1 cellular context compared by ENCODE assay signal in genomic region chr22:24424901-24425775, GRCh38.
TF ChIP-seq lines count a peak whose summit lies in the region.

No MANE protein-coding gene starts in this region.

TF ChIP-seq in H1, 55 proteins besides CTCF, POLR2A, EP300 and RAD21 (continued from another document):
- no peak for TF ChIP-seq SIN3A (conservative IDR thresholded peaks at IDR 0.05 in 1 of 2, IDR thresholded peaks at IDR 0.05 in 1 of 2; ENCODE audit: low read depth in 1 of 2, low read length in 2 of 2)
- no peak for TF ChIP-seq SP2 (IDR thresholded peaks at IDR 0.05; ENCODE audit: low read length)
- TF ChIP-seq RNF2 (IDR thresholded peaks at IDR 0.05; ENCODE audit: borderline replicate concordance, low read depth, low read length, missing control alignments, poor library complexity, severe bottlenecking): no peak
- TF ChIP-seq POU5F1 (IDR thresholded peaks at IDR 0.05; ENCODE audit: low read depth, low read length): no peak
- no peak for TF ChIP-seq NRF1 (IDR thresholded peaks at IDR 0.05; ENCODE audit: low read depth, low read length)
- no peak for TF ChIP-seq TBP (IDR thresholded peaks at IDR 0.05; ENCODE audit: low read depth, low read length)
- TF ChIP-seq ATF2 (IDR thresholded peaks at IDR 0.05; ENCODE audit: low read length): no peak
- no peak for TF ChIP-seq CBX5 (IDR thresholded peaks at IDR 0.05; ENCODE audit: low read depth, low read length)
- TF ChIP-seq JUN (IDR thresholded peaks at IDR 0.05; ENCODE audit: low read depth, low read length): no peak
- TF ChIP-seq HDAC2 (IDR thresholded peaks at IDR 0.05; ENCODE audit: borderline replicate concordance in 1 of 2, low read depth in 2 of 2, low read length in 2 of 2): no peak
- TF ChIP-seq HDAC6 (IDR thresholded peaks at IDR 0.05; ENCODE audit: low read depth, low read length): no peak
- no peak for TF ChIP-seq CHD7 (IDR thresholded peaks at IDR 0.05; ENCODE audit: insufficient replicate concordance, low read length)
- TF ChIP-seq JUND (IDR thresholded peaks at IDR 0.05; ENCODE audit: low read length): no peak
- no peak for TF ChIP-seq SAP30 (IDR thresholded peaks at IDR 0.05; ENCODE audit: insufficient read depth, insufficient replicate concordance, low read length)
